Comparison of ENCODE assay signal across 8 cellular contexts in genomic region chr10:121070257-121070656, GRCh38.
A peak's percentile ranks its signal among the peaks of the same experiment; 100 is the strongest.
DNase-seq lines count a peak whose midpoint lies in the region; ATAC-seq and TF ChIP-seq lines count a peak whose summit lies in the region.

No MANE protein-coding gene starts in this region.

- H3K79me2 ChIP-seq in KMS-11 (ENCODE audit: insufficient read depth, low read depth) (no peaks in the 10 kb centered on the region), SU-DHL-6 (ENCODE audit: insufficient read depth, low read length) (no peaks in the 10 kb centered on the region)

- H3K27ac Mint-ChIP-seq in Calu3 (ENCODE audit: unreplicated experiment): no peak overlapping the region

- no peak overlapping the region for H2AFZ ChIP-seq in KMS-11 (ENCODE audit: low read depth)
- H2AFZ ChIP-seq in SU-DHL-6 (ENCODE audit: low read depth, low read length, severe bottlenecking): no peak overlapping the region

- ATAC-seq in left lobe of liver: peak; percentile 88

- BruUV-seq in Calu3 (replicated peaks; lab: Mats Ljungman, UMichigan): no TSS peak

- H3K4me2 ChIP-seq in KMS-11 (no peak overlapping the region), SU-DHL-6 (ENCODE audit: low read depth, low read length, poor library complexity, severe bottlenecking) (no peak overlapping the region)

- H3K9me2 ChIP-seq in SU-DHL-6 (replicated peaks; ENCODE audit: insufficient read depth, low read length): no peaks in the 10 kb centered on the region

- intact Hi-C loops in Calu3 (cut with micrococcal nuclease; ENCODE audit: unreplicated experiment): loop anchor here (5.0 kb wide), 1 partner anchor 103 kb away; no protein-coding TSS in a partner anchor

- H3K4me1 Mint-ChIP-seq in Calu3 (ENCODE audit: low read depth, unreplicated experiment): no peaks in the 10 kb centered on the region

- CTCF ChIA-PET in Calu3 (lab: Charles Lee): no interaction called here

- H3K36me3 ChIP-seq in KMS-11 (ENCODE audit: insufficient read depth) (no peaks in the 10 kb centered on the region), SU-DHL-6 (ENCODE audit: low read length) (no peaks in the 10 kb centered on the region)

- H3K4me3 ChIP-seq in KMS-11 (IDR thresholded peaks at IDR 0.05; ENCODE audit: insufficient read depth, low read depth, low read length) (no peak overlapping the region), SU-DHL-6 (ENCODE audit: insufficient read depth, low read length, poor library complexity, severe bottlenecking) (no peak overlapping the region)

- no peaks in the 10 kb centered on the region for H4K20me1 ChIP-seq in KMS-11 (ENCODE audit: insufficient read depth)
- H4K20me1 ChIP-seq in SU-DHL-6 (ENCODE audit: low read depth, low read length): no peaks in the 10 kb centered on the region

- TF ChIP-seq CTCF in Calu3 (IDR thresholded peaks at IDR 0.05; ENCODE audit: unreplicated experiment) (no peak), KMS-11 (conservative IDR thresholded peaks at IDR 0.05; ENCODE audit: low read depth, low read length) (peak; percentile 65), SU-DHL-6 (IDR thresholded peaks at IDR 0.05; ENCODE audit: insufficient read depth, low read length, poor library complexity, severe bottlenecking) (peak; percentile 46)

- no peaks in the 10 kb centered on the region for H3K27me3 Mint-ChIP-seq in Calu3 (ENCODE audit: unreplicated experiment)

- no peaks in the 10 kb centered on the region for H3K9me3 Mint-ChIP-seq in Calu3 (ENCODE audit: low read depth, unreplicated experiment)

- H3K27me3 ChIP-seq in KMS-11 (ENCODE audit: insufficient read depth, low read depth) (no peaks in the 10 kb centered on the region), SU-DHL-6 (ENCODE audit: low read length) (no peaks in the 10 kb centered on the region)

- H3K4me3 Mint-ChIP-seq in Calu3 (ENCODE audit: low read depth, unreplicated experiment): no peak overlapping the region

- H3K36me3 Mint-ChIP-seq in Calu3 (ENCODE audit: insufficient read depth, unreplicated experiment): peaks cover 9% of the 10 kb centered on the region

- H3K4me1 ChIP-seq in KMS-11 (ENCODE audit: low read depth, poor library complexity, severe bottlenecking): no peaks in the 10 kb centered on the region

- no peaks in the 10 kb centered on the region for H3F3A ChIP-seq in SU-DHL-6 (ENCODE audit: insufficient read depth)

- DNase-seq in Calu3 (peak; percentile 17), left lobe of liver (ENCODE audit: low spot score) (no peak), NCI-H2107 (lab: John Stamatoyannopoulos, UW) (no peak), T-helper 1 cell (no peak)
- no peak for DNase-seq in stimulated activated CD8-positive, alpha-beta memory T cell treated with anti-CD3 and anti-CD28 coated beads, Interleukin-4, amount 100 ng/mL, for 48 hours
- DNase-seq in activated CD4-positive, CD25-positive, alpha-beta regulatory T cell (lab: John Stamatoyannopoulos, UW): no peak

- H3K9ac ChIP-seq in KMS-11 (no peak overlapping the region), SU-DHL-6 (ENCODE audit: low read length) (no peak overlapping the region)

- H3K27ac ChIP-seq in KMS-11 (no peak overlapping the region), SU-DHL-6 (ENCODE audit: low read depth, low read length) (no peak overlapping the region)

- H3K9me3 ChIP-seq in SU-DHL-6 (ENCODE audit: insufficient read depth, low read length): no peaks in the 10 kb centered on the region
